Comparison of ENCODE assay signal across 18 cellular contexts in genomic region chr1:54863267-54863665, GRCh38. TPM values are rescaled to one million over a fixed set of nuclear protein-coding genes. Genes with fewer than 3 reads are reported as not detected.
DNase-seq lines count a peak whose midpoint lies in the region; ATAC-seq and TF ChIP-seq lines count a peak whose summit lies in the region.
"Had no signal": no experiment of that assay in that cellular context is flagged by ENCODE, and none has a peak within 500 bp of the region (broad histone marks: within the 10 kb centered on the region; RNA-seq: fewer than 3 reads in every experiment).

No MANE protein-coding gene starts in this region.

- no peaks in the 10 kb centered on the region for H3K9me3 Mint-ChIP-seq in immature natural killer cell

- POLR2A ChIA-PET in A673 (lab: Charles Lee; ENCODE audit: low non-redundant PET): no interaction called here

- H3K4me1 ChIP-seq in A673 (ENCODE audit: insufficient read depth, low read length, poor library complexity, severe bottlenecking): no peaks in the 10 kb centered on the region

- no peaks in the 10 kb centered on the region for H3K27me3 ChIP-seq in A673 (replicated peaks; ENCODE audit: insufficient read depth, low read depth, low read length, poor library complexity)

- H3K27ac Mint-ChIP-seq in T-helper 17 cell (no peak overlapping the region), immature natural killer cell (peak overlapping the region in 5 of 6 donors; percentile 11 to 88 (median 35))
- H3K27ac Mint-ChIP-seq: B cell had no signal

- no peak overlapping the region for H3K27ac ChIP-seq in A673 (ENCODE audit: low read depth, low read length, poor library complexity, severe bottlenecking)

- peaks cover 87% of the 10 kb centered on the region for H3K36me3 ChIP-seq in A673 (ENCODE audit: insufficient read depth, low read length, poor library complexity, severe bottlenecking)

- H3K4me3 Mint-ChIP-seq in T-helper 17 cell (peak overlapping the region; percentile 57), immature natural killer cell (peak overlapping the region in 1 of 5 donors; percentile 35)
- H3K4me3 Mint-ChIP-seq: B cell had no signal

- no peaks in the 10 kb centered on the region for H3K27me3 Mint-ChIP-seq in T-helper 17 cell
- peaks cover 0 to 4% (median 0%) of the 10 kb centered on the region in 3 donors for H3K27me3 Mint-ChIP-seq in immature natural killer cell (ENCODE audit: low read depth in 3 of 3)
- H3K27me3 Mint-ChIP-seq: B cell had no signal

- intact Hi-C loops in A673 (cut with micrococcal nuclease; ENCODE audit: unreplicated experiment): no loop called here

- H3K9me3 ChIP-seq in A673 (ENCODE audit: low read depth, low read length, poor library complexity, severe bottlenecking) (no peaks in the 10 kb centered on the region), T-helper 17 cell (ENCODE audit: control insufficient read depth, low read length, poor library complexity, severe bottlenecking) (no peaks in the 10 kb centered on the region)

- CTCF ChIA-PET in A673 (lab: Charles Lee): no interaction called here

- no peak for ATAC-seq in T-helper 17 cell
- ATAC-seq in HG03432 (IDR thresholded peaks at IDR 0.05; ENCODE audit: unreplicated experiment): no peak
- no peak for ATAC-seq in HG03442 (IDR thresholded peaks at IDR 0.05; ENCODE audit: unreplicated experiment)
- ATAC-seq in HG02870 (IDR thresholded peaks at IDR 0.05; ENCODE audit: unreplicated experiment): no peak
- ATAC-seq: GM12878, Right ventricle myocardium inferior had no signal

- H3K36me3 Mint-ChIP-seq in T-helper 17 cell (ENCODE audit: low read depth): peaks cover 15% of the 10 kb centered on the region
- peaks cover 5 to 40% (median 24%) of the 10 kb centered on the region in 3 donors for H3K36me3 Mint-ChIP-seq in immature natural killer cell

- DNase-seq in A673 (ENCODE audit: low spot score): no peak
- DNase-seq in G401 (ENCODE audit: low spot score): peak; percentile 39
- DNase-seq in T-helper 17 cell: no peak
- DNase-seq in immature natural killer cell: no peak
- no peak for DNase-seq in T1000 (lab: John Stamatoyannopoulos, UW)
- DNase-seq: DMS79 treated with DMSO at 0.1 percent for 48 hours, KG1, NCI-H1105, NCI-H1694, NCI-H2081, NCI-H2171 treated with DMSO at 0.1 percent for 48 hours, NCI-H446 treated with DMSO at 0.1 percent for 48 hours had no signal

- TF ChIP-seq CTCF in A673 (conservative IDR thresholded peaks at IDR 0.05; ENCODE audit: low read depth, low read length): no peak

- TSS peak; percentile 12 for BruUV-seq in A673 (replicated peaks; lab: Mats Ljungman, UMichigan)

- in situ Hi-C loops in G401 (cut with HindIII; ENCODE audit: low sequenced_read_pairs): no loop called here

- H3K4me1 Mint-ChIP-seq in T-helper 17 cell: peaks cover 6% of the 10 kb centered on the region
- H3K4me1 Mint-ChIP-seq in immature natural killer cell: peaks cover 27 to 46% of the 10 kb centered on the region in 2 donors

- no peak overlapping the region for H3K4me3 ChIP-seq in A673 (ENCODE audit: low read depth, low read length, poor library complexity, severe bottlenecking)
- H3K4me3 ChIP-seq: GM12878 had no signal

RNA-seq across cellular contexts. Expression of gene DHCR24, which starts 23.7 kb away (rescaled TPM):
- total RNA-seq in A673 (2021) (245 and 273 TPM in 2 replicates), T-helper 17 cell (1 to 10 TPM; 1.6 to 2.8 TPM)
- total RNA-seq in G401 (2014; rRNA removed; shearing (Covaris generic)): 77.8 and 101 TPM in 2 replicates
- polyA plus RNA-seq in immature natural killer cell: 10 to 100 TPM; 15.4 to 23.8 (median 17.0) TPM

Comparison
In these comparisons a context has a peak if more than half of its experiments do, and no peak if none do; other contexts are left out.
1. RNA of gene DHCR24, which starts 23.7 kb away (total RNA-seq): 245 to 273 TPM in A673 and 77.8 to 101 TPM in G401; 1.6 to 2.8 TPM in T-helper 17 cell; every median in the first group is over 10 times any median in the second.